ENCODE assay signal across 12 cellular contexts in genomic region chr1:92575123-92575522, GRCh38.
"Had no signal": no experiment of that assay in that cellular context is flagged by ENCODE, and none has a peak within 500 bp of the region (broad histone marks: within the 10 kb centered on the region; RNA-seq: fewer than 3 reads in every experiment).

No MANE protein-coding gene starts in this region.

- H3K4me1 ChIP-seq: right atrium auricular region, SJCRH30, upper lobe of left lung had no signal

- H3K27ac ChIP-seq: brain microvascular endothelial cell, dorsolateral prefrontal cortex, neural progenitor cell, right atrium auricular region, SJCRH30, thoracic aorta, upper lobe of left lung had no signal

- H3K4me3 ChIP-seq: dorsolateral prefrontal cortex, neural progenitor cell, right atrium auricular region, SJCRH30, thoracic aorta, upper lobe of left lung had no signal

- H3K27me3 ChIP-seq: brain microvascular endothelial cell, dorsolateral prefrontal cortex, neural progenitor cell, right atrium auricular region, SJCRH30, upper lobe of left lung had no signal

- H3K27me3 Mint-ChIP-seq: memory B cell, progenitor cell of endocrine pancreas had no signal

- H3K36me3 Mint-ChIP-seq: neural progenitor cell had no signal

- H3K4me3 Mint-ChIP-seq: memory B cell, neural progenitor cell had no signal

- H3K27ac Mint-ChIP-seq: memory B cell, neural progenitor cell, progenitor cell of endocrine pancreas had no signal

- H3K36me3 ChIP-seq: neural progenitor cell, right atrium auricular region, SJCRH30, thoracic aorta, upper lobe of left lung had no signal

- H3K4me1 Mint-ChIP-seq: memory B cell had no signal

- H3K9me3 ChIP-seq: right atrium auricular region, SJCRH30, thoracic aorta, upper lobe of left lung had no signal

- DNase-seq: activated CD4-positive, alpha-beta T cell treated with anti-CD3 and anti-CD28 coated beads for 48 hours; aorta; brain microvascular endothelial cell; central memory CD4-positive, alpha-beta T cell; dorsolateral prefrontal cortex; SJCRH30; upper lobe of left lung had no signal

- H3K9me3 Mint-ChIP-seq: memory B cell, neural progenitor cell had no signal
